Comparison of ENCODE assay signal across 1 cellular context in the genomic region with DNA sequence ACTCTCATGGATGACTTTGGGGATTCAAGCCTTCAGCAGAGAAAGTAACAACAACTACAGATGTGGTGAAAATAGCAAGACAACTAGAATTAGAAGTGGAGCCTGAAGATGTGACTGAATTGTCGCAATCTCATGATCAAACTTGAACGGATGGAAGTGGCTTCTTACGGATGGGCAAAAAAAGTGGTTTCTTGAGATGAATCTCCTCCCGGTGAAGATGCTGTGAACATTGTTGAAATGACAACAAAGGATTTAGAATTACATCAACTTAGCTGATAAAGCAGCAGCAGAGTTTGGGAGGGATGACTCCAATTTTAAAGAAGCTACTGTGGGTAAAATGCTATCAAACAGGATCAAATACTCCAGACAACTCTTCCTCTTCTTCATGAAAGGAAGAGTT.
TF ChIP-seq lines count a peak whose summit lies in the region.

No MANE protein-coding gene starts in this region.

TF ChIP-seq in HCT116, 20 proteins besides CTCF, POLR2A, EP300 and RAD21:
- TF ChIP-seq, protein P1, sequence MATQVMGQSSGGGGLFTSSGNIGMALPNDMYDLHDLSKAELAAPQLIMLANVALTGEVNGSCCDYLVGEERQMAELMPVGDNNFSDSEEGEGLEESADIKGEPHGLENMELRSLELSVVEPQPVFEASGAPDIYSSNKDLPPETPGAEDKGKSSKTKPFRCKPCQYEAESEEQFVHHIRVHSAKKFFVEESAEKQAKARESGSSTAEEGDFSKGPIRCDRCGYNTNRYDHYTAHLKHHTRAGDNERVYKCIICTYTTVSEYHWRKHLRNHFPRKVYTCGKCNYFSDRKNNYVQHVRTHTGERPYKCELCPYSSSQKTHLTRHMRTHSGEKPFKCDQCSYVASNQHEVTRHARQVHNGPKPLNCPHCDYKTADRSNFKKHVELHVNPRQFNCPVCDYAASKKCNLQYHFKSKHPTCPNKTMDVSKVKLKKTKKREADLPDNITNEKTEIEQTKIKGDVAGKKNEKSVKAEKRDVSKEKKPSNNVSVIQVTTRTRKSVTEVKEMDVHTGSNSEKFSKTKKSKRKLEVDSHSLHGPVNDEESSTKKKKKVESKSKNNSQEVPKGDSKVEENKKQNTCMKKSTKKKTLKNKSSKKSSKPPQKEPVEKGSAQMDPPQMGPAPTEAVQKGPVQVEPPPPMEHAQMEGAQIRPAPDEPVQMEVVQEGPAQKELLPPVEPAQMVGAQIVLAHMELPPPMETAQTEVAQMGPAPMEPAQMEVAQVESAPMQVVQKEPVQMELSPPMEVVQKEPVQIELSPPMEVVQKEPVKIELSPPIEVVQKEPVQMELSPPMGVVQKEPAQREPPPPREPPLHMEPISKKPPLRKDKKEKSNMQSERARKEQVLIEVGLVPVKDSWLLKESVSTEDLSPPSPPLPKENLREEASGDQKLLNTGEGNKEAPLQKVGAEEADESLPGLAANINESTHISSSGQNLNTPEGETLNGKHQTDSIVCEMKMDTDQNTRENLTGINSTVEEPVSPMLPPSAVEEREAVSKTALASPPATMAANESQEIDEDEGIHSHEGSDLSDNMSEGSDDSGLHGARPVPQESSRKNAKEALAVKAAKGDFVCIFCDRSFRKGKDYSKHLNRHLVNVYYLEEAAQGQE (IDR thresholded peaks at IDR 0.05; ENCODE audit: low read depth), result no peak
- no peak for TF ChIP-seq SRF (IDR thresholded peaks at IDR 0.05; ENCODE audit: low read depth)
- no peak for TF ChIP-seq CBX3 (IDR thresholded peaks at IDR 0.05; ENCODE audit: low read depth)
- no peak for TF ChIP-seq POLR2AphosphoS5 (IDR thresholded peaks at IDR 0.05; ENCODE audit: low read depth, low read length)
- TF ChIP-seq EZH2phosphoT487 (IDR thresholded peaks at IDR 0.05; ENCODE audit: borderline replicate concordance), result no peak
- no peak for TF ChIP-seq CEBPB (IDR thresholded peaks at IDR 0.05; ENCODE audit: low read depth)
- TF ChIP-seq JUND (IDR thresholded peaks at IDR 0.05), result no peak
- no peak for TF ChIP-seq SIN3A (IDR thresholded peaks at IDR 0.05; ENCODE audit: low read depth)
- no peak for TF ChIP-seq EZH2 (IDR thresholded peaks at IDR 0.05)
- no peak for TF ChIP-seq ELF1 (IDR thresholded peaks at IDR 0.05; ENCODE audit: borderline replicate concordance, low read depth)
- TF ChIP-seq, protein P2, sequence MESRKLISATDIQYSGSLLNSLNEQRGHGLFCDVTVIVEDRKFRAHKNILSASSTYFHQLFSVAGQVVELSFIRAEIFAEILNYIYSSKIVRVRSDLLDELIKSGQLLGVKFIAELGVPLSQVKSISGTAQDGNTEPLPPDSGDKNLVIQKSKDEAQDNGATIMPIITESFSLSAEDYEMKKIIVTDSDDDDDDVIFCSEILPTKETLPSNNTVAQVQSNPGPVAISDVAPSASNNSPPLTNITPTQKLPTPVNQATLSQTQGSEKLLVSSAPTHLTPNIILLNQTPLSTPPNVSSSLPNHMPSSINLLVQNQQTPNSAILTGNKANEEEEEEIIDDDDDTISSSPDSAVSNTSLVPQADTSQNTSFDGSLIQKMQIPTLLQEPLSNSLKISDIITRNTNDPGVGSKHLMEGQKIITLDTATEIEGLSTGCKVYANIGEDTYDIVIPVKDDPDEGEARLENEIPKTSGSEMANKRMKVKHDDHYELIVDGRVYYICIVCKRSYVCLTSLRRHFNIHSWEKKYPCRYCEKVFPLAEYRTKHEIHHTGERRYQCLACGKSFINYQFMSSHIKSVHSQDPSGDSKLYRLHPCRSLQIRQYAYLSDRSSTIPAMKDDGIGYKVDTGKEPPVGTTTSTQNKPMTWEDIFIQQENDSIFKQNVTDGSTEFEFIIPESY (IDR thresholded peaks at IDR 0.05; ENCODE audit: extremely low read depth, insufficient replicate concordance, low read length), result no peak
- no peak for TF ChIP-seq TCF7L2 (IDR thresholded peaks at IDR 0.05; ENCODE audit: borderline replicate concordance, extremely low read depth, insufficient read depth, insufficient read length)
- TF ChIP-seq, protein P3, sequence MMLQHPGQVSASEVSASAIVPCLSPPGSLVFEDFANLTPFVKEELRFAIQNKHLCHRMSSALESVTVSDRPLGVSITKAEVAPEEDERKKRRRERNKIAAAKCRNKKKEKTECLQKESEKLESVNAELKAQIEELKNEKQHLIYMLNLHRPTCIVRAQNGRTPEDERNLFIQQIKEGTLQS (IDR thresholded peaks at IDR 0.05), result no peak
- no peak for TF ChIP-seq ZNF274 (IDR thresholded peaks at IDR 0.05; ENCODE audit: low read depth, low read length)
TF ChIP-seq in HCT116: peak in this region for 0.
